Comparison of ENCODE assay signal across 21 cellular contexts in genomic region chr2:28511871-28512606, GRCh38. TPM values are rescaled to one million over a fixed set of nuclear protein-coding genes. Genes with fewer than 3 reads are reported as not detected.
DNase-seq lines count a peak whose midpoint lies in the region; ATAC-seq, FAIRE-seq and TF ChIP-seq lines count a peak whose summit lies in the region.
"Had no signal": no experiment of that assay in that cellular context is flagged by ENCODE, and none has a peak within 500 bp of the region (broad histone marks: within the 10 kb centered on the region; RNA-seq: fewer than 3 reads in every experiment).

No MANE protein-coding gene starts in this region.

- H3K27me3 ChIP-seq in body of pancreas (no peaks in the 10 kb centered on the region), pancreas (no peaks in the 10 kb centered on the region)
- H3K27me3 ChIP-seq: BE2C, BLaER1 had no signal

- H3K4me1 ChIP-seq in HEK293 (ENCODE audit: control insufficient read depth, insufficient read depth, low read length) (no peaks in the 10 kb centered on the region), body of pancreas (peaks cover 7% of the 10 kb centered on the region), pancreas (no peaks in the 10 kb centered on the region)
- H3K4me1 ChIP-seq: BLaER1 had no signal

- H3K36me3 ChIP-seq in HEK293 (ENCODE audit: control insufficient read depth in 2 of 2, insufficient read depth in 1 of 2, low read length in 2 of 2), result no peaks in the 10 kb centered on the region
- no peaks in the 10 kb centered on the region for H3K36me3 ChIP-seq in body of pancreas (replicated peaks in 1 of 2; ENCODE audit: insufficient read depth in 1 of 2, low read depth in 2 of 2)
- no peaks in the 10 kb centered on the region for H3K36me3 ChIP-seq in pancreas
- H3K36me3 ChIP-seq: BE2C, BLaER1 had no signal

- TF ChIP-seq CTCF in HEK293 (tag by site-specific recombination; IDR thresholded peaks at IDR 0.05), result no peak
- no peak for TF ChIP-seq CTCF in body of pancreas (IDR thresholded peaks at IDR 0.05)
- TF ChIP-seq CTCF in pancreas (IDR thresholded peaks at IDR 0.05), result no peak

- no peaks in the 10 kb centered on the region; the same call in 1 of the 2 replicates for H3K9me3 ChIP-seq in HEK293 (ENCODE audit: control insufficient read depth, insufficient read depth, low read depth, low read length)
- no peaks in the 10 kb centered on the region for H3K9me3 ChIP-seq in body of pancreas
- H3K9me3 ChIP-seq in pancreas, result no peaks in the 10 kb centered on the region
- H3K9me3 ChIP-seq: BE2C had no signal

- no peak for TF ChIP-seq POLR2A in body of pancreas (IDR thresholded peaks at IDR 0.05)

- intact Hi-C loops in body of pancreas (cut with DNase I), result no loop called here
- intact Hi-C loops in pancreas (cut with DNase I), result no loop called here

- WGBS in body of pancreas, 2 donors, result 29 to 60% methylated on average over 2 of the region's 2 CpGs
- WGBS in pancreas, 2 donors, result 32 to 50% methylated on average over 2 of the region's 2 CpGs

- ATAC-seq in body of pancreas (peak; percentile 48), pancreas (peak; percentile 26 to 65 (median 56)), GM19452 (IDR thresholded peaks at IDR 0.05; ENCODE audit: unreplicated experiment) (no peak)
- ATAC-seq: CD8-positive, alpha-beta T cell had no signal

- CTCF ChIA-PET in HEK293 (lab: Yijun Ruan, JAX), result interaction anchor here (0.8 kb wide), 1 partner anchor 57 kb away, joined by 3 read pairs; no protein-coding TSS in a partner anchor

- H3K27ac ChIP-seq in HEK293 (ENCODE audit: extremely low read depth, low read depth, low read length), result no peak overlapping the region
- H3K27ac ChIP-seq in body of pancreas, result no peak overlapping the region
- no peak overlapping the region for H3K27ac ChIP-seq in pancreas
- H3K27ac ChIP-seq: BLaER1 had no signal

- FAIRE-seq in pancreas (lab: Jason Lieb, UNC), result no peak
- FAIRE-seq: A204.1, D721Med, G401.6, GM12891, GM19239 had no signal

- H3K4me3 ChIP-seq in HEK293 (ENCODE audit: low read depth, low read length) (no peak overlapping the region), body of pancreas (no peak overlapping the region), pancreas (no peak overlapping the region)
- H3K4me3 ChIP-seq: BLaER1 had no signal

- POLR2A ChIA-PET in HEK293 (lab: Yijun Ruan, JAX), result interaction anchor here (0.6 kb wide), 1 partner anchor 11 kb away, joined by 3 read pairs; no protein-coding TSS in a partner anchor

- DNase-seq in body of pancreas (no peak), pancreas (no peak), CD1c-positive myeloid dendritic cell (ENCODE audit: extremely low spot score) (no peak), NCI-H510A treated with DMSO at 0.1 percent for 48 hours (lab: John Stamatoyannopoulos, UW) (no peak)
- DNase-seq: 8988T; BE2C; C1 segment of cervical spinal cord; Caco-2; Calu3; CD4-positive, alpha-beta T cell; CD8-positive, alpha-beta T cell; DMS79 treated with DMSO at 0.1 percent for 48 hours; GF-D8 had no signal

TF ChIP-seq in HEK293, 187 proteins besides CTCF, POLR2A, EP300 and RAD21:
- no peak for TF ChIP-seq ZNF26 (tag by site-specific recombination; IDR thresholded peaks at IDR 0.05)
- TF ChIP-seq SETDB1 (IDR thresholded peaks at IDR 0.05; ENCODE audit: insufficient read length, low read length), result peak; percentile 77
- 0 out of 2 replicates have a peak, but pooled peaks have one; percentile 52 for TF ChIP-seq TRIM28 (IDR thresholded peaks at IDR 0.05; ENCODE audit: borderline replicate concordance, low read length)
TF ChIP-seq in HEK293: peak in this region for 2.

RNA-seq across cellular contexts. Expression of gene PLB1, which starts 16.2 kb away (rescaled TPM):
- total RNA-seq in body of pancreas, result 10 to 100 TPM in 1 of 2 donors, 1 to 10 TPM in 1; 1.0 to 12.9 TPM
- total RNA-seq in pancreas, result 1 to 10 TPM in 3 of 6 donors, under 1 TPM in 3; 0.16 to 2.4 (median 0.76) TPM
- 1 to 10 TPM in 1 of 2 donors, under 1 TPM in 1; 0.80 to 1.4 TPM for polyA plus RNA-seq in pancreas
